Comparison of ENCODE assay signal across 24 cellular contexts in genomic region chr5:147390654-147391053, GRCh38.
"Had no signal": no experiment of that assay in that cellular context is flagged by ENCODE, and none has a peak within 500 bp of the region (broad histone marks: within the 10 kb centered on the region; RNA-seq: fewer than 3 reads in every experiment).

No MANE protein-coding gene starts in this region.

- H3K4me1 Mint-ChIP-seq: naive thymus-derived CD8-positive, alpha-beta T cell; stimulated activated naive B cell treated with anti-CD40 and anti-IgM and Interleukin-4, amounts not matched to agents 10 μg/mL and 1 μg/mL and 100 μg/mL, for 72 hours; stimulated activated naive CD8-positive, alpha-beta T cell treated with anti-CD3 and anti-CD28 coated beads, Interleukin-15, amount 100 ng/mL, for 72 hours had no signal

- DNase-seq: colonic mucosa; dermis blood vessel endothelial cell; effector CD4-positive, alpha-beta T cell; endodermal cell; erythroblast; foreskin melanocyte; heart right ventricle; islet precursor cell; mammary epithelial cell; naive thymus-derived CD8-positive, alpha-beta T cell; nucleus accumbens; ovary; stimulated activated CD4-positive, alpha-beta T cell treated with anti-CD3 and anti-CD28 coated beads, Interleukin-2, amount 100 ng/mL, for 24 hours; stimulated activated CD4-positive, alpha-beta T cell treated with anti-CD3 and anti-CD28 coated beads, Interleukin-4, amount 100 ng/mL, for 4 hours; stimulated activated naive B cell treated with anti-CD40 and anti-IgM and Interleukin-4, amounts not matched to agents 10 μg/mL and 1 μg/mL and 100 μg/mL, for 72 hours; stimulated activated naive CD8-positive, alpha-beta T cell treated with anti-CD3 and anti-CD28 coated beads, Interleukin-15, amount 100 ng/mL, for 72 hours; testis; upper lobe of right lung had no signal

- H3K9me3 Mint-ChIP-seq: endodermal cell; naive thymus-derived CD8-positive, alpha-beta T cell; neural crest cell; stimulated activated naive B cell treated with anti-CD40 and anti-IgM and Interleukin-4, amounts not matched to agents 10 μg/mL and 1 μg/mL and 100 μg/mL, for 72 hours; stimulated activated naive CD8-positive, alpha-beta T cell treated with anti-CD3 and anti-CD28 coated beads, Interleukin-15, amount 100 ng/mL, for 72 hours had no signal

- H3K36me3 Mint-ChIP-seq: naive thymus-derived CD8-positive, alpha-beta T cell; stimulated activated naive B cell treated with anti-CD40 and anti-IgM and Interleukin-4, amounts not matched to agents 10 μg/mL and 1 μg/mL and 100 μg/mL, for 72 hours had no signal

- H3K4me3 Mint-ChIP-seq: endodermal cell; naive thymus-derived CD8-positive, alpha-beta T cell; neural crest cell; stimulated activated naive B cell treated with anti-CD40 and anti-IgM and Interleukin-4, amounts not matched to agents 10 μg/mL and 1 μg/mL and 100 μg/mL, for 72 hours; stimulated activated naive CD8-positive, alpha-beta T cell treated with anti-CD3 and anti-CD28 coated beads, Interleukin-15, amount 100 ng/mL, for 72 hours had no signal

- H3K36me3 ChIP-seq: colonic mucosa, ovary had no signal

- ATAC-seq: heart right ventricle; left lobe of liver; naive thymus-derived CD8-positive, alpha-beta T cell; stimulated activated naive B cell treated with anti-CD40 and anti-IgM and Interleukin-4, amounts not matched to agents 10 μg/mL and 1 μg/mL and 100 μg/mL, for 72 hours; stimulated activated naive CD8-positive, alpha-beta T cell treated with anti-CD3 and anti-CD28 coated beads, Interleukin-15, amount 100 ng/mL, for 72 hours; upper lobe of right lung had no signal

- H3K4me1 ChIP-seq: colonic mucosa, right atrium auricular region, testis, upper lobe of right lung, vagina had no signal

- H3K4me3 ChIP-seq: colonic mucosa, heart right ventricle, ovary, right atrium auricular region, testis, tibial nerve, upper lobe of right lung, vagina had no signal

- H3K9me3 ChIP-seq: colonic mucosa, heart right ventricle, ovary, right atrium auricular region, testis, tibial nerve, upper lobe of right lung, vagina had no signal

- FAIRE-seq: endothelial cell of umbilical vein had no signal

- H3K27ac Mint-ChIP-seq: endodermal cell; naive thymus-derived CD8-positive, alpha-beta T cell; stimulated activated naive B cell treated with anti-CD40 and anti-IgM and Interleukin-4, amounts not matched to agents 10 μg/mL and 1 μg/mL and 100 μg/mL, for 72 hours had no signal

- H3K27ac ChIP-seq: colonic mucosa, heart right ventricle, ovary, right atrium auricular region, testis, upper lobe of right lung, vagina had no signal

- H3K27me3 ChIP-seq: colonic mucosa, heart right ventricle, ovary, right atrium auricular region, testis, tibial nerve, upper lobe of right lung, vagina had no signal
